ENCODE assay signal across 2 cellular contexts in the genomic region with DNA sequence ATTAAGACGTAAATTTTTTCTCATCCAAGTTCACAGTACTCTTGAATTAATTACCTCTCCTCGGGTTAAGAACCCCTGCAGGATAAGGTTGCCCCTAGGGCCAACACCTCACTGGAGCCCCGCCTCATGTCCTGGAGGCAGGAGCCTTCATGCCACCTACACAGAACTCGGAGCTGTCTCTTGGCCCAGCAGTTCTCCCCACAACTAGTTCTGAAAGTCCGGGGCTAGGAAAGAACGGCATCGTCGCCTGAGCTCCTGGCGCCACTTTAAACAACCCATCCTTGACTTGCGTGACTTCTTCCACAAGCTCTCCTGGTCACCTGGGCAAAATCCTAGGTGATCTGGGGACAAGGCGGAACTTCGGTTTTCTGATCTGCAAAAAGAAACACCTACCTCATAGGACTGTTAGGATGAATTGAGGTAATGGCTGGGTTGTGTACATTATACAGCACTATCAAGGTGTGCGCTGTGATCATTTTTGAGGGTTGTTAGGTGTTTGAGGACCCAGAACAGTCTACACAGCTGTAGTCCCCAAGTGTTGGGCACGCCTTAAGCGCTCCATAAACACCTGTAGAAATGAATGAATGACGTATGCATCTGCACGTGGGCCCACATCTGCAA.
TF ChIP-seq lines count a peak whose summit lies in the region.

No MANE protein-coding gene starts in this region.

TF ChIP-seq in HCT116, 20 proteins besides CTCF, POLR2A, EP300 and RAD21 (continued from another document):
- TF ChIP-seq, protein P1, sequence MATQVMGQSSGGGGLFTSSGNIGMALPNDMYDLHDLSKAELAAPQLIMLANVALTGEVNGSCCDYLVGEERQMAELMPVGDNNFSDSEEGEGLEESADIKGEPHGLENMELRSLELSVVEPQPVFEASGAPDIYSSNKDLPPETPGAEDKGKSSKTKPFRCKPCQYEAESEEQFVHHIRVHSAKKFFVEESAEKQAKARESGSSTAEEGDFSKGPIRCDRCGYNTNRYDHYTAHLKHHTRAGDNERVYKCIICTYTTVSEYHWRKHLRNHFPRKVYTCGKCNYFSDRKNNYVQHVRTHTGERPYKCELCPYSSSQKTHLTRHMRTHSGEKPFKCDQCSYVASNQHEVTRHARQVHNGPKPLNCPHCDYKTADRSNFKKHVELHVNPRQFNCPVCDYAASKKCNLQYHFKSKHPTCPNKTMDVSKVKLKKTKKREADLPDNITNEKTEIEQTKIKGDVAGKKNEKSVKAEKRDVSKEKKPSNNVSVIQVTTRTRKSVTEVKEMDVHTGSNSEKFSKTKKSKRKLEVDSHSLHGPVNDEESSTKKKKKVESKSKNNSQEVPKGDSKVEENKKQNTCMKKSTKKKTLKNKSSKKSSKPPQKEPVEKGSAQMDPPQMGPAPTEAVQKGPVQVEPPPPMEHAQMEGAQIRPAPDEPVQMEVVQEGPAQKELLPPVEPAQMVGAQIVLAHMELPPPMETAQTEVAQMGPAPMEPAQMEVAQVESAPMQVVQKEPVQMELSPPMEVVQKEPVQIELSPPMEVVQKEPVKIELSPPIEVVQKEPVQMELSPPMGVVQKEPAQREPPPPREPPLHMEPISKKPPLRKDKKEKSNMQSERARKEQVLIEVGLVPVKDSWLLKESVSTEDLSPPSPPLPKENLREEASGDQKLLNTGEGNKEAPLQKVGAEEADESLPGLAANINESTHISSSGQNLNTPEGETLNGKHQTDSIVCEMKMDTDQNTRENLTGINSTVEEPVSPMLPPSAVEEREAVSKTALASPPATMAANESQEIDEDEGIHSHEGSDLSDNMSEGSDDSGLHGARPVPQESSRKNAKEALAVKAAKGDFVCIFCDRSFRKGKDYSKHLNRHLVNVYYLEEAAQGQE (IDR thresholded peaks at IDR 0.05; ENCODE audit: low read depth): no peak
- no peak for TF ChIP-seq YY1 (IDR thresholded peaks at IDR 0.05; ENCODE audit: extremely low read depth, insufficient replicate concordance, low read depth, low read length)
- TF ChIP-seq, protein P2, sequence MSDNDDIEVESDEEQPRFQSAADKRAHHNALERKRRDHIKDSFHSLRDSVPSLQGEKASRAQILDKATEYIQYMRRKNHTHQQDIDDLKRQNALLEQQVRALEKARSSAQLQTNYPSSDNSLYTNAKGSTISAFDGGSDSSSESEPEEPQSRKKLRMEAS (IDR thresholded peaks at IDR 0.05): no peak
- TF ChIP-seq SRF (IDR thresholded peaks at IDR 0.05; ENCODE audit: low read depth): no peak
- TF ChIP-seq ZNF274 (IDR thresholded peaks at IDR 0.05; ENCODE audit: low read depth, low read length): no peak
- no peak for TF ChIP-seq JUND (IDR thresholded peaks at IDR 0.05)
- no peak for TF ChIP-seq EZH2 (IDR thresholded peaks at IDR 0.05)

TF ChIP-seq in WTC11, 78 proteins besides CTCF, POLR2A, EP300 and RAD21 (continued from another document):
- TF ChIP-seq, protein P2 (CRISPR knock-in tag; IDR thresholded peaks at IDR 0.05): no peak; the same call in 1 of the 2 replicates
- no peak for TF ChIP-seq GABPB1 (CRISPR knock-in tag; IDR thresholded peaks at IDR 0.05)
- TF ChIP-seq CREM (CRISPR knock-in tag; IDR thresholded peaks at IDR 0.05): no peak
- TF ChIP-seq CBFB (CRISPR knock-in tag; IDR thresholded peaks at IDR 0.05; ENCODE audit: low read depth): no peak
- no peak for TF ChIP-seq OVOL2 (CRISPR knock-in tag; IDR thresholded peaks at IDR 0.05; ENCODE audit: borderline replicate concordance)
- TF ChIP-seq TCF7 (CRISPR knock-in tag; IDR thresholded peaks at IDR 0.05; ENCODE audit: low read depth): no peak
- TF ChIP-seq ZNF138 (CRISPR knock-in tag; conservative IDR thresholded peaks at IDR 0.05): no peak
- TF ChIP-seq ELF4 (CRISPR knock-in tag; IDR thresholded peaks at IDR 0.05; ENCODE audit: low read depth): no peak
- TF ChIP-seq, protein P3, sequence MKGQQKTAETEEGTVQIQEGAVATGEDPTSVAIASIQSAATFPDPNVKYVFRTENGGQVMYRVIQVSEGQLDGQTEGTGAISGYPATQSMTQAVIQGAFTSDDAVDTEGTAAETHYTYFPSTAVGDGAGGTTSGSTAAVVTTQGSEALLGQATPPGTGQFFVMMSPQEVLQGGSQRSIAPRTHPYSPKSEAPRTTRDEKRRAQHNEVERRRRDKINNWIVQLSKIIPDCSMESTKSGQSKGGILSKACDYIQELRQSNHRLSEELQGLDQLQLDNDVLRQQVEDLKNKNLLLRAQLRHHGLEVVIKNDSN (CRISPR knock-in tag; IDR thresholded peaks at IDR 0.05): no peak
